Comparison of ENCODE assay signal across 8 cellular contexts in the genomic region with DNA sequence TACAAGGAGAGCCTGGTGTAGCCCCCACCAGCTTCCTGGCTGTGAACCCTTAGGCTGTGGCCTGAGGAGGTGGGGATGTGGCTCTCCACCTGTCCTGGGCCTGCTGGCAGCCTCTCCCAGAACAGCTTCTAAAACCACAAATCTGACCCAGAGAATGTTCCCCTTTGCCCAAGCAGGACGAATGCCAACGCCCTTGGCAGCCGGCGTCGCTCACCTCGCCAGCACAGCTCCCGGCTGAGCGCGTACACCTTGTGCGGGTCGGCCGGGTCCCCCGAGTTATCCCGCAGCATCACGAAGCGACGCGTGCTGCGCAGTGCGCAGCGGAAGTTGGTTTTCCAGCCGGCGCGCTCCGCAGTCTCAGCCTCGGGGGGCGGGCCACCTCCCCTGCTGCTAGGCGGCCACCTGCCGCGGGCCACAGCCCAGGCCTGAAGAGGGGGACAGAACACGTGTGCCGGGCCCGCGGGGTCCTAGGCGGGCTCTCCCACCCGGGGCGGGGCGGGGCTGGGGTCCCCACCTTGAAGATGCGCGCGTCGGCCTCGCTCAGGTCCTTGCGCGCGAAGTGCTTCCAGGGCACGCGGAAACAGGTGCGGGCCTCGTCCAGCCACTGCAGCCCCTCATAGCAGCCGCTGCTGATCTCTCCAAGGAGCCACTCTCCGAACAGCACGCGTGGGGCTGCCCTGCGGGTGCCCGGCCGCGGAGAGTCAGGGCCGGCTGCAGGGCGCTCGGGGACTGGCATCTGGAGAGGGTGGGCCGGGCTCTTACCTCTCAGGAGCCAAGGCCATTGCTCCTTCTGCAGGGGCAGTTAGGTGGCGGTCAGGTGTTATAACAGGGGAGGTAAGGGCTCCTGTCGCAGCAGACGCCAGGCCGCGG. TPM values are rescaled to one million over a fixed set of nuclear protein-coding genes. Genes with fewer than 3 reads are reported as not detected.
A peak's percentile ranks its signal among the peaks of the same experiment; 100 is the strongest.
DNase-seq lines count a peak whose midpoint lies in the region; ATAC-seq and TF ChIP-seq lines count a peak whose summit lies in the region.

No MANE protein-coding gene starts in this region.

- ATAC-seq in HG03097 (IDR thresholded peaks at IDR 0.05; ENCODE audit: low FRiP score, unreplicated experiment): no peak
- ATAC-seq in HG03439 (IDR thresholded peaks at IDR 0.05; ENCODE audit: unreplicated experiment): no peak

- H3K36me3 ChIP-seq in MG63: peaks cover 66% of the 10 kb centered on the region
- H3K36me3 ChIP-seq in mesendoderm (ENCODE audit: control insufficient read depth, insufficient read depth, low read length): peaks cover 1% of the 10 kb centered on the region
- H3K36me3 ChIP-seq in vagina: peaks cover 0 to 36% of the 10 kb centered on the region in 2 donors

- DNase-seq in MG63 (peak; percentile 52), cerebellar cortex (ENCODE audit: low spot score) (peak; percentile 64), mesendoderm (no peak), vagina (ENCODE audit: extremely low spot score in 2 of 2) (peak in 1 of 2 donors; percentile 87), globus pallidus (ENCODE audit: low spot score) (no peak)

- TF ChIP-seq CTCF in GM12875 (IDR thresholded peaks at IDR 0.05; ENCODE audit: borderline replicate concordance, insufficient read depth, low read depth, low read length): no peak
- TF ChIP-seq CTCF in vagina (IDR thresholded peaks at IDR 0.05): no peak

- no peak for TF ChIP-seq POLR2A in vagina (IDR thresholded peaks at IDR 0.05)

- H3K4me3 ChIP-seq in GM12875 (ENCODE audit: low read depth, low read length) (peak overlapping the region; percentile 96), MG63 (peak overlapping the region; percentile 74), mesendoderm (ENCODE audit: low read length) (peak overlapping the region; percentile 69), vagina (peak overlapping the region; percentile 67 to 79)

- no peak overlapping the region for H3K18ac ChIP-seq in mesendoderm (ENCODE audit: low read length)

- H4K8ac ChIP-seq in mesendoderm (ENCODE audit: low read depth, low read length): no peak overlapping the region

- H3K9me3 ChIP-seq in MG63: no peaks in the 10 kb centered on the region
- no peaks in the 10 kb centered on the region for H3K9me3 ChIP-seq in vagina

- no peak overlapping the region for H2BK15ac ChIP-seq in mesendoderm (replicated peaks; ENCODE audit: low read depth)

- H3K4me2 ChIP-seq in mesendoderm (ENCODE audit: low read length): peak overlapping the region; percentile 80

- no peaks in the 10 kb centered on the region for H3K4me1 ChIP-seq in mesendoderm (ENCODE audit: control insufficient read depth, low read depth, low read length)
- H3K4me1 ChIP-seq in vagina: peaks cover 36% of the 10 kb centered on the region

- H2AK5ac ChIP-seq in mesendoderm (ENCODE audit: low read length): no peak overlapping the region

- H3K9ac ChIP-seq in mesendoderm (ENCODE audit: low read length): peak overlapping the region; percentile 88

- peak overlapping the region; percentile 2 for H3K27ac ChIP-seq in mesendoderm (ENCODE audit: low read depth, low read length)
- peak overlapping the region; percentile 88 for H3K27ac ChIP-seq in vagina

- H3K4ac ChIP-seq in mesendoderm (ENCODE audit: low read depth, low read length): no peak overlapping the region

- intact Hi-C loops in vagina (cut with DNase I): no loop called here

- H2BK5ac ChIP-seq in mesendoderm (ENCODE audit: low read length): no peak overlapping the region

- H3K27me3 ChIP-seq in MG63: no peaks in the 10 kb centered on the region
- H3K27me3 ChIP-seq in mesendoderm (ENCODE audit: insufficient read depth, low read length, poor library complexity): no peaks in the 10 kb centered on the region
- H3K27me3 ChIP-seq in vagina: no peaks in the 10 kb centered on the region

- no peak overlapping the region for H2BK120ac ChIP-seq in mesendoderm (ENCODE audit: low read depth, low read length)

- peak overlapping the region; percentile 94 for H3K56ac ChIP-seq in mesendoderm (ENCODE audit: low read length)

- no CpG with 5 or more reads among the region's 67 CpGs for WGBS in mesendoderm (ENCODE audit: extremely low coverage, insufficient coverage, low lambda C conversion rate)

- H3K23ac ChIP-seq in mesendoderm (ENCODE audit: low read length): no peak overlapping the region

- no peak overlapping the region for H4K5ac ChIP-seq in mesendoderm (ENCODE audit: low read length)

- peaks cover 2% of the 10 kb centered on the region for H3K79me1 ChIP-seq in mesendoderm (ENCODE audit: low read length)

- no peaks in the 10 kb centered on the region for H3K79me2 ChIP-seq in mesendoderm (ENCODE audit: control insufficient read depth, insufficient read depth, low read length)

RNA-seq across cellular contexts. Expression of gene IRF7, which starts 0.9 kb away (rescaled TPM):
- total RNA-seq in MG63 (2014; rRNA removed; shearing (Covaris generic); ENCODE audit: low replicate concordance): 9.1 and 10.1 TPM in 2 replicates
- 4.0 TPM for polyA plus RNA-seq in mesendoderm (2013, experiment 1 of 2)
- polyA plus RNA-seq in mesendoderm (2013, experiment 2 of 2): 3.8 TPM
- total RNA-seq in vagina: 18.9 TPM

RNA-seq across cellular contexts. Expression of gene CDHR5, which starts 9.9 kb away (rescaled TPM):
- not detected in 2 replicates for total RNA-seq in MG63 (2014; rRNA removed; shearing (Covaris generic); ENCODE audit: low replicate concordance)
- 0.01 TPM for polyA plus RNA-seq in mesendoderm (2013, experiment 1 of 2)
- polyA plus RNA-seq in mesendoderm (2013, experiment 2 of 2): 0.01 TPM
- not detected for total RNA-seq in vagina

RNA-seq across cellular contexts. Expression of gene SCT, which starts 12.2 kb away (rescaled TPM):
- total RNA-seq in MG63 (2014; rRNA removed; shearing (Covaris generic); ENCODE audit: low replicate concordance): not detected in 2 replicates
- polyA plus RNA-seq in mesendoderm (2013, experiment 1 of 2): 2.4 TPM
- polyA plus RNA-seq in mesendoderm (2013, experiment 2 of 2): 1.7 TPM
- not detected for total RNA-seq in vagina

RNA-seq across cellular contexts. Expression of gene DRD4, which starts 22.3 kb away (rescaled TPM):
- total RNA-seq in MG63 (2014; rRNA removed; shearing (Covaris generic); ENCODE audit: low replicate concordance): not detected in 2 replicates
- polyA plus RNA-seq in mesendoderm (2013, experiment 1 of 2): 0.10 TPM
- polyA plus RNA-seq in mesendoderm (2013, experiment 2 of 2): 0.18 TPM
- 1.2 TPM for total RNA-seq in vagina

RNA-seq across cellular contexts. Expression of gene PHRF1, which starts 38.5 kb away (rescaled TPM):
- total RNA-seq in MG63 (2014; rRNA removed; shearing (Covaris generic); ENCODE audit: low replicate concordance): 35.4 and 55.2 TPM in 2 replicates
- polyA plus RNA-seq in mesendoderm (2013, experiment 1 of 2): 19.1 TPM
- polyA plus RNA-seq in mesendoderm (2013, experiment 2 of 2): 18.6 TPM
- 26.0 TPM for total RNA-seq in vagina

Comparison
In these comparisons a context has a peak if more than half of its experiments do, and no peak if none do; other contexts are left out.
1. DNase-seq: peak in MG63 (single experiment) and cerebellar cortex (single experiment); none in mesendoderm (single experiment) and globus pallidus (single experiment).
2. Peak in every context shown above with its lines, with median percentiles within 50 percentile points of each other: H3K4me3 ChIP-seq.